8 cellular contexts compared by ENCODE assay signal in genomic region chr16:22948603-22949368, GRCh38.
DNase-seq lines count a peak whose midpoint lies in the region; ATAC-seq and TF ChIP-seq lines count a peak whose summit lies in the region.

No MANE protein-coding gene starts in this region.

- H2AFZ ChIP-seq in H9 (ENCODE audit: low read length) = no peak overlapping the region

- intact Hi-C loops in CD4-positive, alpha-beta memory T cell (cut with micrococcal nuclease) = no loop called here
- intact Hi-C loops in heart right ventricle (cut with DNase I) (loop anchor here in 6 of 10 donors (2.0 to 10.0 kb wide), 4 partner anchors 46 to 1394 kb away; no protein-coding TSS in a partner anchor), psoas muscle (cut with DNase I) (loop anchor here in 1 of 2 donors (2.0 kb wide), 2 partner anchors 50 to 266 kb away; no protein-coding TSS in a partner anchor)

- peak; percentile 69 to 92 (median 84) for ATAC-seq in heart right ventricle
- ATAC-seq in psoas muscle = peak; percentile 81 to 94 (median 91)
- ATAC-seq in GM21447 (IDR thresholded peaks at IDR 0.05; ENCODE audit: unreplicated experiment) = no peak

- H3K9ac ChIP-seq in H9 (ENCODE audit: extremely low read depth, insufficient read length, low read length) = no peak overlapping the region

- H3K79me2 ChIP-seq in H9 (ENCODE audit: insufficient read depth, low read length) = no peaks in the 10 kb centered on the region

- no peak overlapping the region for H3K23ac ChIP-seq in H9 (ENCODE audit: insufficient read length, low read depth, low read length)

- no peak overlapping the region for H3K4me3 ChIP-seq in CD4-positive, alpha-beta memory T cell (ENCODE audit: low read length in 2 of 2)
- peak overlapping the region in 7 of 10 donors; percentile 1 to 39 (median 29) for H3K4me3 ChIP-seq in heart right ventricle
- peak overlapping the region; percentile 8 for H3K4me3 ChIP-seq in psoas muscle

- WGBS in H9 (ENCODE audit: extremely low coverage, insufficient read length, low lambda C conversion rate) = no CpG with 5 or more reads among the region's 18 CpGs
- 13 to 14% methylated on average over 18 of the region's 18 CpGs for WGBS in heart right ventricle, 2 donors
- 12 to 13% (median 13%) methylated on average over 18 of the region's 18 CpGs for WGBS in psoas muscle, 3 donors

- H4K91ac ChIP-seq in H9 (ENCODE audit: insufficient read length, low read depth, low read length) = no peak overlapping the region

- H3K23me2 ChIP-seq in H9 (ENCODE audit: insufficient read length, low read depth, low read length, poor library complexity, severe bottlenecking) = no peaks in the 10 kb centered on the region

- no peak overlapping the region for H2AK5ac ChIP-seq in H9 (ENCODE audit: insufficient read length, low read length)

- no peak overlapping the region for H3K14ac ChIP-seq in H9 (ENCODE audit: insufficient read depth, low read length)

- no peak overlapping the region for H3K18ac ChIP-seq in H9 (ENCODE audit: insufficient read length, low read depth, low read length)

- H3K4me3 Mint-ChIP-seq in CD4-positive, alpha-beta memory T cell = peak overlapping the region in 4 of 8 donors; percentile 34 to 59 (median 40)
- H3K4me3 Mint-ChIP-seq in H9 = no peak overlapping the region
- no peak overlapping the region for H3K4me3 Mint-ChIP-seq in activated naive CD4-positive, alpha-beta T cell treated with anti-CD3 and anti-CD28 coated beads, Interleukin-2, amount 10 ng/mL, durations not matched to agents 7 days and 5 days

- H3K9me3 ChIP-seq in CD4-positive, alpha-beta memory T cell (ENCODE audit: control insufficient read depth in 1 of 2, low read length in 2 of 2) = no peaks in the 10 kb centered on the region
- H3K9me3 ChIP-seq in H9 (ENCODE audit: control insufficient read depth, low read depth, low read length) = no peaks in the 10 kb centered on the region
- no peaks in the 10 kb centered on the region for H3K9me3 ChIP-seq in heart right ventricle
- no peaks in the 10 kb centered on the region for H3K9me3 ChIP-seq in psoas muscle

- H4K8ac ChIP-seq in H9 (replicated peaks; ENCODE audit: insufficient read length, low read depth, low read length) = no peak overlapping the region

- no peak overlapping the region for H2BK120ac ChIP-seq in H9 (ENCODE audit: low read depth, low read length, poor library complexity, severe bottlenecking)

- H3K56ac ChIP-seq in H9 (ENCODE audit: insufficient read length, low read depth, low read length) = no peak overlapping the region

- peaks cover 5% of the 10 kb centered on the region for H3K4me1 ChIP-seq in CD4-positive, alpha-beta memory T cell (ENCODE audit: insufficient read depth, low read length)
- H3K4me1 ChIP-seq in H9 (ENCODE audit: insufficient read depth, low read length) (no peaks in the 10 kb centered on the region), heart right ventricle (peaks cover 0 to 16% (median 9%) of the 10 kb centered on the region in 9 donors), psoas muscle (peaks cover 8% of the 10 kb centered on the region)

- H3K79me1 ChIP-seq in H9 (ENCODE audit: insufficient read depth, low read depth, low read length, poor library complexity, severe bottlenecking) = no peaks in the 10 kb centered on the region

- POLR2A ChIA-PET in CD4-positive, alpha-beta memory T cell (lab: Charles Lee; ENCODE audit: partially characterized antibody) = no interaction called here

- no peak overlapping the region for H2BK12ac ChIP-seq in H9 (ENCODE audit: insufficient read length, low read depth, low read length)

- H2BK15ac ChIP-seq in H9 (ENCODE audit: low read depth, low read length) = no peak overlapping the region

- no peak overlapping the region for H3K27ac ChIP-seq in CD4-positive, alpha-beta memory T cell (ENCODE audit: low read depth, low read length)
- H3K27ac ChIP-seq in H9 (ENCODE audit: insufficient read length, low read depth, low read length) (no peak overlapping the region), heart right ventricle (no peak overlapping the region), psoas muscle (no peak overlapping the region)

- DNase-seq in CD4-positive, alpha-beta memory T cell = peak; percentile 13 to 58 (median 17)
- DNase-seq in H9 (peak; percentile 84), OCI-M1 (lab: John Stamatoyannopoulos, UW) (peak; percentile 81), heart right ventricle (peak; percentile 45 to 68), psoas muscle (peak; percentile 51 to 72), mesenteric fat pad (ENCODE audit: low spot score) (no peak)
- DNase-seq in activated naive CD4-positive, alpha-beta T cell treated with anti-CD3 and anti-CD28 coated beads, Interleukin-2, amount 10 ng/mL, durations not matched to agents 7 days and 5 days = peak; percentile 71

- peaks cover 27 to 34% of the 10 kb centered on the region in 2 donors for H3K27me3 Mint-ChIP-seq in CD4-positive, alpha-beta memory T cell
- peaks cover 36% of the 10 kb centered on the region for H3K27me3 Mint-ChIP-seq in H9 (ENCODE audit: low read depth)
- peaks cover 39% of the 10 kb centered on the region for H3K27me3 Mint-ChIP-seq in activated naive CD4-positive, alpha-beta T cell treated with anti-CD3 and anti-CD28 coated beads, Interleukin-2, amount 10 ng/mL, durations not matched to agents 7 days and 5 days

- no peak overlapping the region for H3K4ac ChIP-seq in H9 (ENCODE audit: low read depth, low read length)

- no peak overlapping the region for H2BK20ac ChIP-seq in H9 (ENCODE audit: low read depth, low read length, poor library complexity, severe bottlenecking)

- peaks cover 0 to 5% (median 0%) of the 10 kb centered on the region in 8 donors for H3K9me3 Mint-ChIP-seq in CD4-positive, alpha-beta memory T cell
- no peaks in the 10 kb centered on the region; a peak in 1 of 5 replicates for H3K9me3 Mint-ChIP-seq in H9
- no peaks in the 10 kb centered on the region for H3K9me3 Mint-ChIP-seq in activated naive CD4-positive, alpha-beta T cell treated with anti-CD3 and anti-CD28 coated beads, Interleukin-2, amount 10 ng/mL, durations not matched to agents 7 days and 5 days

- H4K20me1 ChIP-seq in H9 (ENCODE audit: control insufficient read depth, insufficient read depth, insufficient read length) = no peaks in the 10 kb centered on the region

- no peaks in the 10 kb centered on the region for H3K27me3 ChIP-seq in CD4-positive, alpha-beta memory T cell (ENCODE audit: insufficient read depth, low read length)
- H3K27me3 ChIP-seq in H9 (ENCODE audit: insufficient read depth, low read length) (no peaks in the 10 kb centered on the region), heart right ventricle (peaks cover 0 to 49% (median 31%) of the 10 kb centered on the region in 7 donors), psoas muscle (ENCODE audit: insufficient read depth in 3 of 3, low read length in 2 of 3) (peaks cover 0 to 9% (median 3%) of the 10 kb centered on the region in 3 donors)

- H4K5ac ChIP-seq in H9 (ENCODE audit: insufficient read length, low read depth, low read length) = no peak overlapping the region

- H2BK5ac ChIP-seq in H9 (ENCODE audit: insufficient read length, low read length) = no peak overlapping the region

- no peaks in the 10 kb centered on the region for H3K36me3 ChIP-seq in CD4-positive, alpha-beta memory T cell (ENCODE audit: insufficient read depth, low read length)
- no peaks in the 10 kb centered on the region for H3K36me3 ChIP-seq in heart right ventricle
- no peaks in the 10 kb centered on the region for H3K36me3 ChIP-seq in psoas muscle (ENCODE audit: insufficient read depth in 1 of 2, low read depth in 1 of 2)

- no peak overlapping the region for H3T11ph ChIP-seq in H9 (ENCODE audit: low read length)

- CTCF ChIA-PET in CD4-positive, alpha-beta memory T cell (lab: Charles Lee; ENCODE audit: partially characterized antibody) = no interaction called here
- CTCF ChIA-PET in activated naive CD4-positive, alpha-beta T cell treated with anti-CD3 and anti-CD28 coated beads, Interleukin-2, amount 10 ng/mL, durations not matched to agents 7 days and 5 days (lab: Charles Lee) = interaction anchor here (1.2 kb wide), 1 partner anchor 49 kb away, joined by 3 read pairs; no protein-coding TSS in a partner anchor

- peaks cover 0 to 10% (median 5%) of the 10 kb centered on the region in 4 donors for H3K4me1 Mint-ChIP-seq in CD4-positive, alpha-beta memory T cell
- H3K4me1 Mint-ChIP-seq in H9 = peaks cover 7 to 20% of the 10 kb centered on the region in 2 experiments
- H3K4me1 Mint-ChIP-seq in activated naive CD4-positive, alpha-beta T cell treated with anti-CD3 and anti-CD28 coated beads, Interleukin-2, amount 10 ng/mL, durations not matched to agents 7 days and 5 days = peaks cover 6% of the 10 kb centered on the region

- H3K27ac Mint-ChIP-seq in CD4-positive, alpha-beta memory T cell = no peak overlapping the region
- no peak overlapping the region for H3K27ac Mint-ChIP-seq in H9
- H3K27ac Mint-ChIP-seq in activated naive CD4-positive, alpha-beta T cell treated with anti-CD3 and anti-CD28 coated beads, Interleukin-2, amount 10 ng/mL, durations not matched to agents 7 days and 5 days = no peak overlapping the region

- no peak overlapping the region for H3K4me2 ChIP-seq in H9 (ENCODE audit: insufficient read depth, insufficient read length, low read length)

- TF ChIP-seq CTCF in H9 (conservative IDR thresholded peaks at IDR 0.05) = peak; percentile 92
- TF ChIP-seq CTCF in heart right ventricle (IDR thresholded peaks at IDR 0.05) = peak; percentile 65 to 85 (median 72)
- peak; percentile 75 for TF ChIP-seq CTCF in psoas muscle (IDR thresholded peaks at IDR 0.05)

- no peaks in the 10 kb centered on the region for H3K36me3 Mint-ChIP-seq in CD4-positive, alpha-beta memory T cell
- no peaks in the 10 kb centered on the region for H3K36me3 Mint-ChIP-seq in H9 (ENCODE audit: insufficient read depth in 1 of 3, low read depth in 3 of 3)
- no peaks in the 10 kb centered on the region for H3K36me3 Mint-ChIP-seq in activated naive CD4-positive, alpha-beta T cell treated with anti-CD3 and anti-CD28 coated beads, Interleukin-2, amount 10 ng/mL, durations not matched to agents 7 days and 5 days

Comparison
In these comparisons a context has a peak if more than half of its experiments do, and no peak if none do; other contexts are left out.
1. H3K4me3 ChIP-seq: peak in heart right ventricle (7 of 10) and psoas muscle (single experiment); none in CD4-positive, alpha-beta memory T cell (0 of 2).
2. Peak in every context shown above with its lines, with median percentiles within 50 percentile points of each other: CTCF ChIP-seq.